1 cellular context compared by ENCODE assay signal in the genomic region with DNA sequence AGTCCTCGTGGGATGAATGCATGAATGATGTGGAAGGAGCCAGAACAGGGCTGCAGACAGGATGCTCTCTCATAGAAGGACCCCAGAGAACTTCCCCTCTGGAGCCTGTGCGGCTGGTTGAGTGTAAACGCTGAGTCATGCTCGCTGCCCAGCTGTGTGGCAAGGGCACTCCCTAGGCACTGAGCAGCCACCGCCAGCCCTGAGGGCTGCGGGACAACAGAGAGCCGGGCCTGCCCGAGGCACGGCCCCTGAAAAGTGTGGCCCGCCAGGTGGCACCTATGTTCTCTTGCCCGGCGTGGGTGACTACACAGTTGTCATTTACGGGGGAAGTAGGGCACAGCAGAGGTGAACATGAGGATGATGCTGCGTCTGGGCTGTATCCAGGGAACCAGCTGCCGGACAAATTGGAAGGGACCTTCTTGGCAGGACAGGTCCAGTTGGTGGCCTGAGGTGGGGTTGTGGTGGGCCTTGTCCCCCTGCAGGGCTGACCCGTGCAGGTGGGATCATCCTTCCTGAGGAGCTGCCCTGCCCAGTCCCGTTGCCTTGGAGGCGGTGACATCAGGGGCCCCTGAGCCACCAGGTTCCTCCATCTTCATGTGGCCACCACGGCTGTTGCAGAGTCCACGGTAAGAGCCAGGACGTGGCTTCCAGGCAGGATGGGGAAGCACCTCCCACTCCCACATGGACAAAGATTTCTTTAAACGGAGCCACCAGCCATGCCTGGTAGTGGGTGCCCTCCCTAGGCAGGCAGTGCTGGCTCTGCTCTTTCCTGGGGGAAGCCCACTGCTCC.
A peak's percentile ranks its signal among the peaks of the same experiment; 100 is the strongest.
TF ChIP-seq lines count a peak whose summit lies in the region.

No MANE protein-coding gene starts in this region.

TF ChIP-seq in HepG2, 621 proteins besides CTCF, POLR2A, EP300 and RAD21 (continued from another document and continues in another):
- TF ChIP-seq, protein P1, sequence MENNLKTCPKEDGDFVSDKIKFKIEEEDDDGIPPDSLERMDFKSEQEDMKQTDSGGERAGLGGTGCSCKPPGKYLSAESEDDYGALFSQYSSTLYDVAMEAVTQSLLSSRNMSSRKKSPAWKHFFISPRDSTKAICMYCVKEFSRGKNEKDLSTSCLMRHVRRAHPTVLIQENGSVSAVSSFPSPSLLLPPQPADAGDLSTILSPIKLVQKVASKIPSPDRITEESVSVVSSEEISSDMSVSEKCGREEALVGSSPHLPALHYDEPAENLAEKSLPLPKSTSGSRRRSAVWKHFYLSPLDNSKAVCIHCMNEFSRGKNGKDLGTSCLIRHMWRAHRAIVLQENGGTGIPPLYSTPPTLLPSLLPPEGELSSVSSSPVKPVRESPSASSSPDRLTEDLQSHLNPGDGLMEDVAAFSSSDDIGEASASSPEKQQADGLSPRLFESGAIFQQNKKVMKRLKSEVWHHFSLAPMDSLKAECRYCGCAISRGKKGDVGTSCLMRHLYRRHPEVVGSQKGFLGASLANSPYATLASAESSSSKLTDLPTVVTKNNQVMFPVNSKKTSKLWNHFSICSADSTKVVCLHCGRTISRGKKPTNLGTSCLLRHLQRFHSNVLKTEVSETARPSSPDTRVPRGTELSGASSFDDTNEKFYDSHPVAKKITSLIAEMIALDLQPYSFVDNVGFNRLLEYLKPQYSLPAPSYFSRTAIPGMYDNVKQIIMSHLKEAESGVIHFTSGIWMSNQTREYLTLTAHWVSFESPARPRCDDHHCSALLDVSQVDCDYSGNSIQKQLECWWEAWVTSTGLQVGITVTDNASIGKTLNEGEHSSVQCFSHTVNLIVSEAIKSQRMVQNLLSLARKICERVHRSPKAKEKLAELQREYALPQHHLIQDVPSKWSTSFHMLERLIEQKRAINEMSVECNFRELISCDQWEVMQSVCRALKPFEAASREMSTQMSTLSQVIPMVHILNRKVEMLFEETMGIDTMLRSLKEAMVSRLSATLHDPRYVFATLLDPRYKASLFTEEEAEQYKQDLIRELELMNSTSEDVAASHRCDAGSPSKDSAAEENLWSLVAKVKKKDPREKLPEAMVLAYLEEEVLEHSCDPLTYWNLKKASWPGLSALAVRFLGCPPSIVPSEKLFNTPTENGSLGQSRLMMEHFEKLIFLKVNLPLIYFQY (CRISPR knock-in tag; IDR thresholded peaks at IDR 0.05; ENCODE audit: borderline replicate concordance) = no peak
- TF ChIP-seq, protein P2, sequence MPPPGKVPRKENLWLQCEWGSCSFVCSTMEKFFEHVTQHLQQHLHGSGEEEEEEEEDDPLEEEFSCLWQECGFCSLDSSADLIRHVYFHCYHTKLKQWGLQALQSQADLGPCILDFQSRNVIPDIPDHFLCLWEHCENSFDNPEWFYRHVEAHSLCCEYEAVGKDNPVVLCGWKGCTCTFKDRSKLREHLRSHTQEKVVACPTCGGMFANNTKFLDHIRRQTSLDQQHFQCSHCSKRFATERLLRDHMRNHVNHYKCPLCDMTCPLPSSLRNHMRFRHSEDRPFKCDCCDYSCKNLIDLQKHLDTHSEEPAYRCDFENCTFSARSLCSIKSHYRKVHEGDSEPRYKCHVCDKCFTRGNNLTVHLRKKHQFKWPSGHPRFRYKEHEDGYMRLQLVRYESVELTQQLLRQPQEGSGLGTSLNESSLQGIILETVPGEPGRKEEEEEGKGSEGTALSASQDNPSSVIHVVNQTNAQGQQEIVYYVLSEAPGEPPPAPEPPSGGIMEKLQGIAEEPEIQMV (CRISPR knock-in tag; IDR thresholded peaks at IDR 0.05; ENCODE audit: low read depth) = no peak
- no peak for TF ChIP-seq HOXA9 (CRISPR knock-in tag; IDR thresholded peaks at IDR 0.05; ENCODE audit: borderline replicate concordance)
- TF ChIP-seq, protein P3, sequence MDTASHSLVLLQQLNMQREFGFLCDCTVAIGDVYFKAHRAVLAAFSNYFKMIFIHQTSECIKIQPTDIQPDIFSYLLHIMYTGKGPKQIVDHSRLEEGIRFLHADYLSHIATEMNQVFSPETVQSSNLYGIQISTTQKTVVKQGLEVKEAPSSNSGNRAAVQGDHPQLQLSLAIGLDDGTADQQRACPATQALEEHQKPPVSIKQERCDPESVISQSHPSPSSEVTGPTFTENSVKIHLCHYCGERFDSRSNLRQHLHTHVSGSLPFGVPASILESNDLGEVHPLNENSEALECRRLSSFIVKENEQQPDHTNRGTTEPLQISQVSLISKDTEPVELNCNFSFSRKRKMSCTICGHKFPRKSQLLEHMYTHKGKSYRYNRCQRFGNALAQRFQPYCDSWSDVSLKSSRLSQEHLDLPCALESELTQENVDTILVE (CRISPR knock-in tag; IDR thresholded peaks at IDR 0.05) = no peak
- TF ChIP-seq ZFX (CRISPR knock-in tag; IDR thresholded peaks at IDR 0.05; ENCODE audit: low read depth) = 0 out of 2 replicates have a peak, but pooled peaks have one; percentile 15
- TF ChIP-seq, protein P4, sequence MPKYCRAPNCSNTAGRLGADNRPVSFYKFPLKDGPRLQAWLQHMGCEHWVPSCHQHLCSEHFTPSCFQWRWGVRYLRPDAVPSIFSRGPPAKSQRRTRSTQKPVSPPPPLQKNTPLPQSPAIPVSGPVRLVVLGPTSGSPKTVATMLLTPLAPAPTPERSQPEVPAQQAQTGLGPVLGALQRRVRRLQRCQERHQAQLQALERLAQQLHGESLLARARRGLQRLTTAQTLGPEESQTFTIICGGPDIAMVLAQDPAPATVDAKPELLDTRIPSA (CRISPR knock-in tag; IDR thresholded peaks at IDR 0.05; ENCODE audit: borderline replicate concordance) = no peak
- TF ChIP-seq ZNF567 (CRISPR knock-in tag; IDR thresholded peaks at IDR 0.05; ENCODE audit: borderline replicate concordance) = no peak
- peak; percentile 48; the same call in 1 of the 2 replicates for TF ChIP-seq GABPB1 (CRISPR knock-in tag; IDR thresholded peaks at IDR 0.05)
- TF ChIP-seq ZNF772 (CRISPR knock-in tag; IDR thresholded peaks at IDR 0.05) = 0 out of 2 replicates have a peak, but pooled peaks have one; percentile 4
- TF ChIP-seq NRL (CRISPR knock-in tag; IDR thresholded peaks at IDR 0.05; ENCODE audit: borderline replicate concordance) = no peak
- TF ChIP-seq IKZF4 (CRISPR knock-in tag; IDR thresholded peaks at IDR 0.05; ENCODE audit: borderline replicate concordance, low read depth, not compliant biosample characterization) = no peak
- no peak for TF ChIP-seq EHMT2 (IDR thresholded peaks at IDR 0.05; ENCODE audit: borderline replicate concordance, low read depth, low read length)
- no peak for TF ChIP-seq LCORL (IDR thresholded peaks at IDR 0.05)
- TF ChIP-seq LCORL (CRISPR knock-in tag; IDR thresholded peaks at IDR 0.05) = no peak
- TF ChIP-seq ZNF383 (CRISPR knock-in tag; IDR thresholded peaks at IDR 0.05; ENCODE audit: borderline replicate concordance) = no peak
- TF ChIP-seq RCOR2 (CRISPR knock-in tag; IDR thresholded peaks at IDR 0.05) = no peak
- TF ChIP-seq AGO2 (optimal IDR thresholded peaks at IDR 0.05; ENCODE audit: low read depth, low read length) = peak; percentile 92
- TF ChIP-seq ZNF274 (CRISPR knock-in tag; IDR thresholded peaks at IDR 0.05) = 0 out of 2 replicates have a peak, but pooled peaks have one; percentile 23
- TF ChIP-seq ZNF782 (CRISPR knock-in tag; IDR thresholded peaks at IDR 0.05; ENCODE audit: borderline replicate concordance) = no peak
- no peak for TF ChIP-seq ZNF660 (CRISPR knock-in tag; IDR thresholded peaks at IDR 0.05; ENCODE audit: borderline replicate concordance, low read depth)
- no peak for TF ChIP-seq HMG20A (CRISPR knock-in tag; IDR thresholded peaks at IDR 0.05; ENCODE audit: borderline replicate concordance)
- no peak for TF ChIP-seq KAT2B (IDR thresholded peaks at IDR 0.05; ENCODE audit: borderline replicate concordance, low read depth, low read length)
- TF ChIP-seq NFE2L2 (IDR thresholded peaks at IDR 0.05; ENCODE audit: low read length) = peak; percentile 96
- TF ChIP-seq SRSF1 (optimal IDR thresholded peaks at IDR 0.05; ENCODE audit: low read depth, low read length) = peak; percentile 30
- TF ChIP-seq, protein P5, sequence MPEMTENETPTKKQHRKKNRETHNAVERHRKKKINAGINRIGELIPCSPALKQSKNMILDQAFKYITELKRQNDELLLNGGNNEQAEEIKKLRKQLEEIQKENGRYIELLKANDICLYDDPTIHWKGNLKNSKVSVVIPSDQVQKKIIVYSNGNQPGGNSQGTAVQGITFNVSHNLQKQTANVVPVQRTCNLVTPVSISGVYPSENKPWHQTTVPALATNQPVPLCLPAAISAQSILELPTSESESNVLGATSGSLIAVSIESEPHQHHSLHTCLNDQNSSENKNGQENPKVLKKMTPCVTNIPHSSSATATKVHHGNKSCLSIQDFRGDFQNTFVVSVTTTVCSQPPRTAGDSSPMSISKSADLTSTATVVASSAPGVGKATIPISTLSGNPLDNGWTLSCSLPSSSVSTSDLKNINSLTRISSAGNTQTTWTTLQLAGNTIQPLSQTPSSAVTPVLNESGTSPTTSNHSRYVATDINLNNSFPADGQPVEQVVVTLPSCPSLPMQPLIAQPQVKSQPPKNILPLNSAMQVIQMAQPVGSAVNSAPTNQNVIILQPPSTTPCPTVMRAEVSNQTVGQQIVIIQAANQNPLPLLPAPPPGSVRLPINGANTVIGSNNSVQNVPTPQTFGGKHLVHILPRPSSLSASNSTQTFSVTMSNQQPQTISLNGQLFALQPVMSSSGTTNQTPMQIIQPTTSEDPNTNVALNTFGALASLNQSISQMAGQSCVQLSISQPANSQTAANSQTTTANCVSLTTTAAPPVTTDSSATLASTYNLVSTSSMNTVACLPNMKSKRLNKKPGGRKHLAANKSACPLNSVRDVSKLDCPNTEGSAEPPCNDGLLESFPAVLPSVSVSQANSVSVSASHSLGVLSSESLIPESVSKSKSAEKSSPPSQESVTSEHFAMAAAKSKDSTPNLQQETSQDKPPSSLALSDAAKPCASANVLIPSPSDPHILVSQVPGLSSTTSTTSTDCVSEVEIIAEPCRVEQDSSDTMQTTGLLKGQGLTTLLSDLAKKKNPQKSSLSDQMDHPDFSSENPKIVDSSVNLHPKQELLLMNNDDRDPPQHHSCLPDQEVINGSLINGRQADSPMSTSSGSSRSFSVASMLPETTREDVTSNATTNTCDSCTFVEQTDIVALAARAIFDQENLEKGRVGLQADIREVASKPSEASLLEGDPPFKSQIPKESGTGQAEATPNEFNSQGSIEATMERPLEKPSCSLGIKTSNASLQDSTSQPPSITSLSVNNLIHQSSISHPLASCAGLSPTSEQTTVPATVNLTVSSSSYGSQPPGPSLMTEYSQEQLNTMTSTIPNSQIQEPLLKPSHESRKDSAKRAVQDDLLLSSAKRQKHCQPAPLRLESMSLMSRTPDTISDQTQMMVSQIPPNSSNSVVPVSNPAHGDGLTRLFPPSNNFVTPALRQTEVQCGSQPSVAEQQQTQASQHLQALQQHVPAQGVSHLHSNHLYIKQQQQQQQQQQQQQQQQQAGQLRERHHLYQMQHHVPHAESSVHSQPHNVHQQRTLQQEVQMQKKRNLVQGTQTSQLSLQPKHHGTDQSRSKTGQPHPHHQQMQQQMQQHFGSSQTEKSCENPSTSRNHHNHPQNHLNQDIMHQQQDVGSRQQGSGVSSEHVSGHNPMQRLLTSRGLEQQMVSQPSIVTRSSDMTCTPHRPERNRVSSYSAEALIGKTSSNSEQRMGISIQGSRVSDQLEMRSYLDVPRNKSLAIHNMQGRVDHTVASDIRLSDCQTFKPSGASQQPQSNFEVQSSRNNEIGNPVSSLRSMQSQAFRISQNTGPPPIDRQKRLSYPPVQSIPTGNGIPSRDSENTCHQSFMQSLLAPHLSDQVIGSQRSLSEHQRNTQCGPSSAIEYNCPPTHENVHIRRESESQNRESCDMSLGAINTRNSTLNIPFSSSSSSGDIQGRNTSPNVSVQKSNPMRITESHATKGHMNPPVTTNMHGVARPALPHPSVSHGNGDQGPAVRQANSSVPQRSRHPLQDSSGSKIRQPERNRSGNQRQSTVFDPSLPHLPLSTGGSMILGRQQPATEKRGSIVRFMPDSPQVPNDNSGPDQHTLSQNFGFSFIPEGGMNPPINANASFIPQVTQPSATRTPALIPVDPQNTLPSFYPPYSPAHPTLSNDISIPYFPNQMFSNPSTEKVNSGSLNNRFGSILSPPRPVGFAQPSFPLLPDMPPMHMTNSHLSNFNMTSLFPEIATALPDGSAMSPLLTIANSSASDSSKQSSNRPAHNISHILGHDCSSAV (CRISPR knock-in tag; IDR thresholded peaks at IDR 0.05; ENCODE audit: borderline replicate concordance) = no peak
- no peak for TF ChIP-seq ATAD3A (CRISPR knock-in tag; IDR thresholded peaks at IDR 0.05)
- no peak for TF ChIP-seq MED1 (CRISPR knock-in tag; IDR thresholded peaks at IDR 0.05)
- TF ChIP-seq, protein P6, sequence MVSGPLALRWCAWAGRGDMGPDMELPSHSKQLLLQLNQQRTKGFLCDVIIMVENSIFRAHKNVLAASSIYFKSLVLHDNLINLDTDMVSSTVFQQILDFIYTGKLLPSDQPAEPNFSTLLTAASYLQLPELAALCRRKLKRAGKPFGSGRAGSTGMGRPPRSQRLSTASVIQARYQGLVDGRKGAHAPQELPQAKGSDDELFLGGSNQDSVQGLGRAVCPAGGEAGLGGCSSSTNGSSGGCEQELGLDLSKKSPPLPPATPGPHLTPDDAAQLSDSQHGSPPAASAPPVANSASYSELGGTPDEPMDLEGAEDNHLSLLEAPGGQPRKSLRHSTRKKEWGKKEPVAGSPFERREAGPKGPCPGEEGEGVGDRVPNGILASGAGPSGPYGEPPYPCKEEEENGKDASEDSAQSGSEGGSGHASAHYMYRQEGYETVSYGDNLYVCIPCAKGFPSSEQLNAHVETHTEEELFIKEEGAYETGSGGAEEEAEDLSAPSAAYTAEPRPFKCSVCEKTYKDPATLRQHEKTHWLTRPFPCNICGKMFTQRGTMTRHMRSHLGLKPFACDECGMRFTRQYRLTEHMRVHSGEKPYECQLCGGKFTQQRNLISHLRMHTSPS (CRISPR knock-in tag; IDR thresholded peaks at IDR 0.05; ENCODE audit: low read depth) = peak; percentile 93
- TF ChIP-seq, protein P7, sequence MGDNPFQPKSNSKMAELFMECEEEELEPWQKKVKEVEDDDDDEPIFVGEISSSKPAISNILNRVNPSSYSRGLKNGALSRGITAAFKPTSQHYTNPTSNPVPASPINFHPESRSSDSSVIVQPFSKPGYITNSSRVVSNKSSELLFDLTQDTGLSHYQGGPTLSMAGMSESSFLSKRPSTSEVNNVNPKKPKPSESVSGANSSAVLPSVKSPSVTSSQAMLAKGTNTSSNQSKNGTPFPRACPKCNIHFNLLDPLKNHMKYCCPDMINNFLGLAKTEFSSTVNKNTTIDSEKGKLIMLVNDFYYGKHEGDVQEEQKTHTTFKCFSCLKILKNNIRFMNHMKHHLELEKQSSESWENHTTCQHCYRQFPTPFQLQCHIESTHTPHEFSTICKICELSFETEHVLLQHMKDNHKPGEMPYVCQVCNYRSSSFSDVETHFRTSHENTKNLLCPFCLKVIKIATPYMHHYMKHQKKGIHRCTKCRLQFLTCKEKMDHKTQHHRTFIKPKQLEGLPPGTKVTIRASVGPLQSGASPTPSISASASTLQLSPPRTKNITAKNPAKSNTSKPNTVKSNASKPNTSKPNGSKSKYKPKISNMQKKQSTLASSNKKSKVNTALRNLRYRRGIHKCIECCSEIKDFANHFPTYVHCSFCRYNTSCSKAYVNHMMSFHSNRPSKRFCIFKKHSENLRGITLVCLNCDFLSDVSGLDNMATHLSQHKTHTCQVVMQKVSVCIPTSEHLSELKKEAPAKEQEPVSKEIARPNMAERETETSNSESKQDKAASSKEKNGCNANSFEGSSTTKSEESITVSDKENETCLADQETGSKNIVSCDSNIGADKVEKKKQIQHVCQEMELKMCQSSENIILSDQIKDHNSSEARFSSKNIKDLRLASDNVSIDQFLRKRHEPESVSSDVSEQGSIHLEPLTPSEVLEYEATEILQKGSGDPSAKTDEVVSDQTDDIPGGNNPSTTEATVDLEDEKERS (CRISPR knock-in tag; IDR thresholded peaks at IDR 0.05) = no peak
- TF ChIP-seq MAFG (CRISPR knock-in tag; IDR thresholded peaks at IDR 0.05) = peak; percentile 81
- no peak for TF ChIP-seq NR2F2 (IDR thresholded peaks at IDR 0.05; ENCODE audit: borderline replicate concordance, low read depth)
- no peak for TF ChIP-seq ZFY (CRISPR knock-in tag; IDR thresholded peaks at IDR 0.05)
- peak; percentile 98 for TF ChIP-seq HNRNPL (IDR thresholded peaks at IDR 0.05; ENCODE audit: low read depth, low read length)
- TF ChIP-seq MIER3 (CRISPR knock-in tag; IDR thresholded peaks at IDR 0.05; ENCODE audit: borderline replicate concordance) = no peak
- TF ChIP-seq ARHGAP35 (CRISPR knock-in tag; IDR thresholded peaks at IDR 0.05; ENCODE audit: borderline replicate concordance) = no peak
- no peak for TF ChIP-seq ZNF333 (CRISPR knock-in tag; IDR thresholded peaks at IDR 0.05; ENCODE audit: borderline replicate concordance)
